ENCODE assay signal across 8 cellular contexts in the genomic region with DNA sequence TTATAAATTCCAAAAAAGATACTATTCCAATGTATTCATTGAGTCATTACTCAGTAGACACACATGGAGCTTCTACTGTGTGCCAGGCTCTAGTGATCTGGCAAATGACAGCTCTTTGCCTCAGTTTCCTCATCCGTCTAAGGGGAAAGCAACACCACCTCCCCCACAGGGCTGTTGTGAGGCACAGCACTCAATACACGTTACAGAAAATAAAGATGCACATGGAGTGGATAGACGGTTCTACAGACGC. TPM values are rescaled to one million over a fixed set of nuclear protein-coding genes. Genes with fewer than 3 reads are reported as not detected.
DNase-seq lines count a peak whose midpoint lies in the region; ATAC-seq, FAIRE-seq and TF ChIP-seq lines count a peak whose summit lies in the region.

No MANE protein-coding gene starts in this region.

- H3K4me1 ChIP-seq in A549, result peaks cover 92% of the 10 kb centered on the region
- peaks cover 74% of the 10 kb centered on the region for H3K4me1 ChIP-seq in neuron (ENCODE audit: insufficient read depth, low read length)

- no peak for TF ChIP-seq POLR2A in A549 (IDR thresholded peaks at IDR 0.05; ENCODE audit: low read length)

- no peak for TF ChIP-seq CTCF in A549 (IDR thresholded peaks at IDR 0.05)
- no peak for TF ChIP-seq CTCF in coronary artery (IDR thresholded peaks at IDR 0.05)

- POLR2A ChIA-PET in A549 (lab: Yijun Ruan, JAX), result interaction anchor here (1.0 to 26.7 kb wide), 7 partner anchors 11 to 72 kb away, joined by 4 to 1006 read pairs (median 41); a partner anchor contains a TSS

- WGBS in A549 (ENCODE audit: missing lambda C conversion rate), result 5% methylated on average over 4 of the region's 4 CpGs

- no peak for ATAC-seq in A549

- no peak overlapping the region for H2AFZ ChIP-seq in neuron (ENCODE audit: low read depth, low read length)

- TF ChIP-seq RAD21 in A549 (conservative IDR thresholded peaks at IDR 0.05 in 1 of 2, IDR thresholded peaks at IDR 0.05 in 1 of 2) (no peak), Ishikawa (IDR thresholded peaks at IDR 0.05; ENCODE audit: low read depth) (no peak)

- H3K9me3 ChIP-seq in A549 (no peaks in the 10 kb centered on the region), neuron (ENCODE audit: low read length) (no peaks in the 10 kb centered on the region)

- TF ChIP-seq EP300 in A549 (IDR thresholded peaks at IDR 0.05), result no peak
- TF ChIP-seq EP300 in Ishikawa (IDR thresholded peaks at IDR 0.05; ENCODE audit: borderline replicate concordance), result no peak

- H3K27ac ChIP-seq in A549 (peak overlapping the region; percentile 98 to 100), coronary artery (peak overlapping the region; percentile 97 to 98)

- CTCF ChIA-PET in A549 (lab: Yijun Ruan, JAX), result interaction anchor here (1.7 to 30.0 kb wide), 3 partner anchors 16 to 76 kb away, joined by 5 to 947 read pairs (median 94); no protein-coding TSS in a partner anchor

- DNase-seq in A549 (ENCODE audit: low read depth in 1 of 2, low spot score in 1 of 2) (no peak), coronary artery (ENCODE audit: low spot score) (no peak), GF-D8 (lab: John Stamatoyannopoulos, UW) (no peak), frontal cortex (ENCODE audit: low spot score in 2 of 2) (no peak)
- DNase-seq in stimulated activated CD8-positive, alpha-beta memory T cell treated with anti-CD3 and anti-CD28 coated beads, Interleukin-4, amount 100 ng/mL, for 48 hours, result no peak
- no peak for DNase-seq in NK-92 treated with Interleukin-12 subunit alpha and Interleukin-12 subunit beta, amount 100 ng/mL, for 24 hours (lab: John Stamatoyannopoulos, UW)

- no peak for FAIRE-seq in A549 (lab: Jason Lieb, UNC)
- FAIRE-seq in frontal cortex (lab: Jason Lieb, UNC), result no peak

- H3K36me3 ChIP-seq in neuron (ENCODE audit: insufficient read depth, low read length), result no peaks in the 10 kb centered on the region

- no peaks in the 10 kb centered on the region for H3K27me3 ChIP-seq in neuron (ENCODE audit: insufficient read depth, low read length)

- peak overlapping the region; percentile 77 for H3K4me2 ChIP-seq in A549

- H3K4me3 ChIP-seq in A549, result no peak overlapping the region
- H3K4me3 ChIP-seq in coronary artery, result peak overlapping the region; percentile 42
- peak overlapping the region; percentile 5 for H3K4me3 ChIP-seq in neuron (ENCODE audit: low read length)

TF ChIP-seq in A549, 52 proteins besides CTCF, POLR2A, EP300 and RAD21 (continues in another document):
- TF ChIP-seq PHF8 (IDR thresholded peaks at IDR 0.05; ENCODE audit: borderline replicate concordance, low read depth) (no peak), CEBPB (IDR thresholded peaks at IDR 0.05) (no peak), KDM5A (IDR thresholded peaks at IDR 0.05) (no peak), HDAC2 (IDR thresholded peaks at IDR 0.05) (no peak), ESRRA (IDR thresholded peaks at IDR 0.05; ENCODE audit: borderline replicate concordance, low read length) (no peak), MYC (IDR thresholded peaks at IDR 0.05; ENCODE audit: borderline replicate concordance, low read length) (no peak), FOSB (CRISPR knock-in tag; IDR thresholded peaks at IDR 0.05) (peak; percentile 59; the same call in 1 of the 2 replicates), EHMT2 (IDR thresholded peaks at IDR 0.05; ENCODE audit: low read depth) (no peak), HEYL (CRISPR knock-in tag; IDR thresholded peaks at IDR 0.05) (peak; percentile 94), ZC3H11A (IDR thresholded peaks at IDR 0.05) (no peak), ZSCAN20 (CRISPR knock-in tag; IDR thresholded peaks at IDR 0.05) (peak; percentile 93), ZNF302 (CRISPR knock-in tag; IDR thresholded peaks at IDR 0.05) (0 out of 2 replicates have a peak, but pooled peaks have one; percentile 61)
- TF ChIP-seq, protein P1, sequence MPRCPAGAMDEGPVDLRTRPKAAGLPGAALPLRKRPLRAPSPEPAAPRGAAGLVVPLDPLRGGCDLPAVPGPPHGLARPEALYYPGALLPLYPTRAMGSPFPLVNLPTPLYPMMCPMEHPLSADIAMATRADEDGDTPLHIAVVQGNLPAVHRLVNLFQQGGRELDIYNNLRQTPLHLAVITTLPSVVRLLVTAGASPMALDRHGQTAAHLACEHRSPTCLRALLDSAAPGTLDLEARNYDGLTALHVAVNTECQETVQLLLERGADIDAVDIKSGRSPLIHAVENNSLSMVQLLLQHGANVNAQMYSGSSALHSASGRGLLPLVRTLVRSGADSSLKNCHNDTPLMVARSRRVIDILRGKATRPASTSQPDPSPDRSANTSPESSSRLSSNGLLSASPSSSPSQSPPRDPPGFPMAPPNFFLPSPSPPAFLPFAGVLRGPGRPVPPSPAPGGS (IDR thresholded peaks at IDR 0.05), result no peak

TF ChIP-seq in Ishikawa, 13 proteins besides CTCF, POLR2A, EP300 and RAD21:
- TF ChIP-seq ZBTB7A (IDR thresholded peaks at IDR 0.05; ENCODE audit: low read depth) (0 out of 2 replicates have a peak, but pooled peaks have one; percentile 8), NFIC (IDR thresholded peaks at IDR 0.05) (no peak), TCF12 (IDR thresholded peaks at IDR 0.05; ENCODE audit: low read depth) (no peak)

RNA-seq across cellular contexts. Expression of a gene that starts 6.5 kb away (rescaled TPM):
- polyA plus RNA-seq in A549 (2011; rRNA removed) (1,041 and 1,340 TPM in 2 replicates), A549 (2017; fragmentation: RNase III; extraction: RNeasy Plus Mini Kit Qiagen cat#74134 plus additional on column Dnase treatment) (167 to 203 TPM (median 188 TPM) in 3 replicates)
- 24.8 and 29.0 TPM in 2 replicates for polyA plus RNA-seq in A549 (2012; cell fraction: cytosol; rRNA removed)
- polyA plus RNA-seq in A549 (2012; cell fraction: nucleus; rRNA removed), result 215 and 608 TPM in 2 replicates
- polyA minus RNA-seq in A549 (2011; rRNA and poly(A)+ RNA removed), result 10,326 and 11,734 TPM in 2 replicates
- total RNA-seq in frontal cortex, result 6,549 TPM

RNA-seq across cellular contexts. Expression of a gene that starts 32.6 kb away (rescaled TPM):
- polyA plus RNA-seq in A549 (2011; rRNA removed), result 30.8 and 33.6 TPM in 2 replicates
- 88.0 and 105 TPM in 2 replicates for polyA plus RNA-seq in A549 (2012; cell fraction: cytosol; rRNA removed)
- polyA plus RNA-seq in A549 (2012; cell fraction: nucleus; rRNA removed), result 125 and 152 TPM in 2 replicates
- polyA plus RNA-seq in A549 (2017; fragmentation: RNase III; extraction: RNeasy Plus Mini Kit Qiagen cat#74134 plus additional on column Dnase treatment), result 41.8 to 46.8 TPM (median 45.9 TPM) in 3 replicates
- polyA minus RNA-seq in A549 (2011; rRNA and poly(A)+ RNA removed), result 39.1 and 43.6 TPM in 2 replicates
- total RNA-seq in frontal cortex, result 39.1 TPM
